ENCODE assay signal across 8 cellular contexts in the genomic region with DNA sequence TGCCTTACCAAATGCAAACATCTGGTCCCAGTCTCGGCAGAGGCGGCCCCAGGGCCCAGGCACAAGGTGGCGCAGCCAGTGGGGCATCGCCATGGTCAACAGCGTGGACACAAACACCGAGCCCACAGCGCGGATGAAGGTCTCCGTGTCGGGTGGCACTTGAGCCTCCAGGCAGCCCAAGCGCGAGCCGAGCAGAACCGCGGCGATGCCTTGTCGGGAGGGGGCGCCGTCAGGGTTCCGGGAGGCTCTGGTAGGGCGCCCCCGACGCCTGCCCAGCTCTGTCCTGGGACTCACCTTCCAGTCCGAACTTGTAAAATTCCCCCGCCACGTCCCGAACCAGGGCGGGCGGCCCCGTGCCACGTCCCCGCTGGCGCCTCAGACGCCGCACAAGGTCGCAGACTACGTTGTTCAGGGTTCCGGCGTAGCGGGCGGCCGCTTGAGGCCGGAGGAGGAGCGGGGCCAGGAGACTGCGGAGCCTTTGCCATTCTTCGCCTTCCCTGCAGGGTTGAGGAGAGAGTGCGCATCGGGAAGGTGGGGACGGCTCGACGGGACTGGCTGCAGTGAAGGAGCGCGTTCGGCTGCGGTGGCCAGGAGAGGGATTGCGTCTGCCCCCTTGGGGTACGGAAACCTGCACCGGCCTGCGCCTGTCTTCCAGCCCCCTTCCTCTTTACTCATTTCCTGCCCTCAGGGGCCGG. TPM values are rescaled to one million over a fixed set of nuclear protein-coding genes. Genes with fewer than 3 reads are reported as not detected.
DNase-seq lines count a peak whose midpoint lies in the region; ATAC-seq, FAIRE-seq and TF ChIP-seq lines count a peak whose summit lies in the region.

No MANE protein-coding gene starts in this region.

- H3K4me3 ChIP-seq in adipocyte (ENCODE audit: low read length) (peak overlapping the region; percentile 61), iPS-18c (ENCODE audit: insufficient read depth, low read depth, low read length) (peak overlapping the region; percentile 47)

- H3K9me3 ChIP-seq in adipocyte (ENCODE audit: control insufficient read depth, low read length), result no peaks in the 10 kb centered on the region
- H3K9me3 ChIP-seq in iPS-18c (ENCODE audit: control insufficient read depth, insufficient read depth, low read length), result no peaks in the 10 kb centered on the region

- ATAC-seq in HG02588 (IDR thresholded peaks at IDR 0.05; ENCODE audit: unreplicated experiment) (peak; percentile 64), HG03135 (IDR thresholded peaks at IDR 0.05; ENCODE audit: unreplicated experiment) (no peak)

- CTCF ChIA-PET in RWPE1 (lab: Yijun Ruan, JAX), result interaction anchor here (0.9 to 1.0 kb wide), 2 partner anchors 9 to 35 kb away, joined by 3 read pairs; no protein-coding TSS in a partner anchor

- no peak overlapping the region for H3K9ac ChIP-seq in adipocyte (ENCODE audit: low read length)

- peak; percentile 36 for FAIRE-seq in GM12892 (lab: Jason Lieb, UNC)

- peak overlapping the region; percentile 89 for H3K27ac ChIP-seq in RWPE1

- DNase-seq in GM12892 (ENCODE audit: insufficient read length) (peak; percentile 56), RWPE1 (ENCODE audit: low spot score) (peak; percentile 69), adipocyte (ENCODE audit: low read depth) (peak; percentile 55), AML-193 (lab: John Stamatoyannopoulos, UW) (no peak)
- DNase-seq in stimulated activated CD4-positive, alpha-beta T cell treated with anti-CD3 and anti-CD28 coated beads, Interleukin-1b, Interleukin-23, amount 100 ng/mL, for 24 hours (ENCODE audit: low read depth in 4 of 4, low spot score in 1 of 4), result peak in 3 of 4 experiments; percentile 38 to 64 (median 45)

- TF ChIP-seq CTCF in RWPE1 (conservative IDR thresholded peaks at IDR 0.05; ENCODE audit: low read depth), result peak; percentile 67

- peaks cover 21% of the 10 kb centered on the region for H3K36me3 ChIP-seq in adipocyte (ENCODE audit: control insufficient read depth, insufficient read depth, low read length, severe bottlenecking)

- peaks cover 44% of the 10 kb centered on the region for H3K27me3 ChIP-seq in adipocyte (replicated peaks; ENCODE audit: control insufficient read depth, insufficient read depth, low read length)

- peaks cover 29% of the 10 kb centered on the region for H3K4me1 ChIP-seq in adipocyte (ENCODE audit: control insufficient read depth, insufficient read depth, low read length)

- POLR2A ChIA-PET in RWPE1 (lab: Yijun Ruan, JAX; ENCODE audit: low non-redundant PET), result no interaction called here

- no peak; the same call in 1 of the 2 replicates for TF ChIP-seq POLR2A in GM12892 (IDR thresholded peaks at IDR 0.05; ENCODE audit: low read depth, low read length)

RNA-seq across cellular contexts. Expression of gene CYP27B1, which starts 1.7 kb away (rescaled TPM):
- polyA plus RNA-seq in GM12892 (2012; ENCODE audit: missing spikeins), result 0.19 TPM

RNA-seq across cellular contexts. Expression of gene METTL1, which starts 6.8 kb away (rescaled TPM):
- 28.0 TPM for polyA plus RNA-seq in GM12892 (2012; ENCODE audit: missing spikeins)

RNA-seq across cellular contexts. Expression of gene EEF1AKMT3, which starts 7.3 kb away (rescaled TPM):
- polyA plus RNA-seq in GM12892 (2012; ENCODE audit: missing spikeins), result 6.1 TPM

RNA-seq across cellular contexts. Expression of gene MARCHF9, which starts 10.2 kb away (rescaled TPM):
- 11.8 TPM for polyA plus RNA-seq in GM12892 (2012; ENCODE audit: missing spikeins)

RNA-seq across cellular contexts. Expression of gene CDK4, which starts 13.0 kb away (rescaled TPM):
- 137 TPM for polyA plus RNA-seq in GM12892 (2012; ENCODE audit: missing spikeins)

Comparison
In these comparisons a context has a peak if more than half of its experiments do, and no peak if none do; other contexts are left out.
1. DNase-seq: peak in GM12892 (single experiment), RWPE1 (single experiment), adipocyte (single experiment) and stimulated activated CD4-positive, alpha-beta T cell treated with anti-CD3 and anti-CD28 coated beads, Interleukin-1b, Interleukin-23, amount 100 ng/mL, for 24 hours (3 of 4); none in AML-193 (0 of 2).